In the genomic region with DNA sequence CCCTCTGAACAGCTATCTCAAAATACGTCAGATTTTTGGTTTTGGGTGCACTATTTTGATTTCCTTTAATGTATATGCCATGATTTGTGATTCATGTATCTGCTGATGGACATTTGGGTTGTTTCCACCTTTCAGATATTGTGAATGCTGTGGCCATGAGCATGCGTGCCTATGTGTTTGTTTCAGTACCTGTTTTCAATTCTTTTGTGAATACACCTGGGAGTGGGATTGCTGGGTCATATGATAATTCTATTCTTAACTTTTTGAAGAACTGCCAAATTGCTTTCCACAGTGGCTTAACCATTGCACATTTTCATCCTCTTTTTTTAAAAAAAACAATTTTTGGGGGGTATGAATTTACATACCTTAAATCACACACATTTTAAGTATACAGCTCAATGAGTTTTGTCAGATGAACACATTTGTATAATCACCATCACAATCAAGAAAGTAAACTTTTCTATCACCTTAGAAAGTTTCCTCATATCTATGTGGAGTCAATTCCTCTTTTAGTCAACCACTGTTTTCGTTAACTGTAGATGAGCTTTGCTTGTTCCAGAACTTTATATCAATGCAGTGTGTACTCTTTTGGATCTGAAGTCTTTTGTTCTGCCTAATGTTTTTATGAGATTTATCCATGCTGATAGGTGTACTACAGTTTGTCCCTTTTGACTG, we compare ENCODE assay signal across 18 cellular contexts. TPM values are rescaled to one million over a fixed set of nuclear protein-coding genes. Genes with fewer than 3 reads are reported as not detected.
DNase-seq lines count a peak whose midpoint lies in the region; ATAC-seq, FAIRE-seq and TF ChIP-seq lines count a peak whose summit lies in the region.
"Had no signal": no experiment of that assay in that cellular context is flagged by ENCODE, and none has a peak within 500 bp of the region (broad histone marks: within the 10 kb centered on the region; RNA-seq: fewer than 3 reads in every experiment).

No MANE protein-coding gene starts in this region.

- H3K27me3 Mint-ChIP-seq in stimulated activated naive CD8-positive, alpha-beta T cell treated with anti-CD3 and anti-CD28 coated beads, Interleukin-15, amount 100 ng/mL, for 72 hours = peaks cover 11% of the 10 kb centered on the region
- H3K27me3 Mint-ChIP-seq in activated T-cell treated with anti-CD3 and anti-CD28 coated beads, Interleukin-2, amount 50 U/mL, for 24 hours = peaks cover 7% of the 10 kb centered on the region

- H3K4me3 Mint-ChIP-seq in stimulated activated naive CD8-positive, alpha-beta T cell treated with anti-CD3 and anti-CD28 coated beads, Interleukin-15, amount 100 ng/mL, for 72 hours = no peak overlapping the region
- H3K4me3 Mint-ChIP-seq in activated T-cell treated with anti-CD3 and anti-CD28 coated beads, Interleukin-2, amount 50 U/mL, for 24 hours = no peak overlapping the region
- H3K4me3 Mint-ChIP-seq: activated T-helper 1 cell treated with anti-CD3 and anti-CD28 coated beads, Interleukin-12 subunit alpha, Interleukin-12 subunit beta, Interleukin-2, Interleukin-4 antibody, amounts not matched to agents 30 ng/mL and 10 ng/mL and 1 ng/mL, durations not matched to agents 14 hours and 24 hours and 36 hours; T-helper 2 cell treated with Interferon-gamma antibody and Interleukin-4, amounts not matched to agents 5 μg/mL and 100 μg/mL, for 36 hours had no signal

- no peaks in the 10 kb centered on the region for H3K9me3 Mint-ChIP-seq in stimulated activated naive CD8-positive, alpha-beta T cell treated with anti-CD3 and anti-CD28 coated beads, Interleukin-15, amount 100 ng/mL, for 72 hours
- H3K9me3 Mint-ChIP-seq in activated T-cell treated with anti-CD3 and anti-CD28 coated beads, Interleukin-2, amount 50 U/mL, for 24 hours = no peaks in the 10 kb centered on the region
- H3K9me3 Mint-ChIP-seq: activated T-helper 1 cell treated with anti-CD3 and anti-CD28 coated beads, Interleukin-12 subunit alpha, Interleukin-12 subunit beta, Interleukin-2, Interleukin-4 antibody, amounts not matched to agents 30 ng/mL and 10 ng/mL and 1 ng/mL, durations not matched to agents 14 hours and 24 hours and 36 hours; T-helper 2 cell treated with Interferon-gamma antibody and Interleukin-4, amounts not matched to agents 5 μg/mL and 100 μg/mL, for 36 hours had no signal

- no peak overlapping the region for H3K27ac Mint-ChIP-seq in stimulated activated naive CD8-positive, alpha-beta T cell treated with anti-CD3 and anti-CD28 coated beads, Interleukin-15, amount 100 ng/mL, for 72 hours
- no peak overlapping the region for H3K27ac Mint-ChIP-seq in activated T-cell treated with anti-CD3 and anti-CD28 coated beads, Interleukin-2, amount 50 U/mL, for 24 hours
- H3K27ac Mint-ChIP-seq: activated T-helper 1 cell treated with anti-CD3 and anti-CD28 coated beads, Interleukin-12 subunit alpha, Interleukin-12 subunit beta, Interleukin-2, Interleukin-4 antibody, amounts not matched to agents 30 ng/mL and 10 ng/mL and 1 ng/mL, durations not matched to agents 14 hours and 24 hours and 36 hours; T-helper 2 cell treated with Interferon-gamma antibody and Interleukin-4, amounts not matched to agents 5 μg/mL and 100 μg/mL, for 36 hours had no signal

- H3K36me3 Mint-ChIP-seq in activated T-cell treated with anti-CD3 and anti-CD28 coated beads, Interleukin-2, amount 50 U/mL, for 24 hours (ENCODE audit: low read depth) = no peaks in the 10 kb centered on the region

- FAIRE-seq in GM12891 (lab: Jason Lieb, UNC) = peak; percentile 63

- DNase-seq in GM12891 (ENCODE audit: insufficient read length, low spot score) (no peak), SW480 (ENCODE audit: low spot score) (no peak)
- no peak for DNase-seq in stimulated activated naive CD8-positive, alpha-beta T cell treated with anti-CD3 and anti-CD28 coated beads, Interleukin-15, amount 100 ng/mL, for 72 hours
- DNase-seq in activated T-cell treated with anti-CD3 and anti-CD28 coated beads, Interleukin-2, amount 50 U/mL, for 24 hours = no peak
- DNase-seq: ACHN; activated CD4-positive, alpha-beta T cell treated with anti-CD3 and anti-CD28 coated beads, Interleukin-2, amount 50 U/mL, for 1 hour; amygdala; Calu3; hippocampal formation; KBM-7; NCI-H526 treated with DMSO at 0.1 percent for 48 hours; trophoblast cell had no signal

- TF ChIP-seq POLR2A in GM12891 (IDR thresholded peaks at IDR 0.05; ENCODE audit: low read depth, low read length) = no peak

- H3K4me1 Mint-ChIP-seq in stimulated activated naive CD8-positive, alpha-beta T cell treated with anti-CD3 and anti-CD28 coated beads, Interleukin-15, amount 100 ng/mL, for 72 hours = no peaks in the 10 kb centered on the region
- peaks cover 4% of the 10 kb centered on the region for H3K4me1 Mint-ChIP-seq in activated T-cell treated with anti-CD3 and anti-CD28 coated beads, Interleukin-2, amount 50 U/mL, for 24 hours (ENCODE audit: low read depth)

- ATAC-seq in GM19455 (IDR thresholded peaks at IDR 0.05; ENCODE audit: unreplicated experiment) (peak; percentile 56), HG02678 (IDR thresholded peaks at IDR 0.05; ENCODE audit: unreplicated experiment) (peak; percentile 81), HG03565 (IDR thresholded peaks at IDR 0.05; ENCODE audit: unreplicated experiment) (peak; percentile 78), GM18519 (IDR thresholded peaks at IDR 0.05; ENCODE audit: low FRiP score, unreplicated experiment) (no peak)
- no peak for ATAC-seq in stimulated activated naive CD8-positive, alpha-beta T cell treated with anti-CD3 and anti-CD28 coated beads, Interleukin-15, amount 100 ng/mL, for 72 hours

TF ChIP-seq in GM12891, 5 proteins besides CTCF, POLR2A, EP300 and RAD21:
- no peak for TF ChIP-seq POLR2AphosphoS5 (IDR thresholded peaks at IDR 0.05; ENCODE audit: low read depth, low read length)
- TF ChIP-seq PAX5 (IDR thresholded peaks at IDR 0.05; ENCODE audit: insufficient read depth, low read length, severe bottlenecking) = no peak
- no peak for TF ChIP-seq POU2F2 (IDR thresholded peaks at IDR 0.05; ENCODE audit: low read depth, low read length)
- TF ChIP-seq TAF1 (IDR thresholded peaks at IDR 0.05; ENCODE audit: low read depth, low read length) = no peak
- peak; percentile 91 for TF ChIP-seq SPI1 (IDR thresholded peaks at IDR 0.05; ENCODE audit: low read depth, low read length)
TF ChIP-seq in GM12891: peak in this region for 1.

RNA-seq across cellular contexts. Expression of a gene that starts 36.9 kb away (rescaled TPM):
- polyA plus RNA-seq in GM12891 (2012; ENCODE audit: low read depth, missing spikeins) = 0.08 TPM

RNA-seq across cellular contexts. Expression of a gene that starts 50.0 kb away (rescaled TPM):
- not detected for polyA plus RNA-seq in GM12891 (2012; ENCODE audit: low read depth, missing spikeins)

Comparison
In these comparisons a context has a peak if more than half of its experiments do, and no peak if none do; other contexts are left out.
1. ATAC-seq: peak in GM19455 (single experiment), HG02678 (single experiment) and HG03565 (single experiment); none in stimulated activated naive CD8-positive, alpha-beta T cell treated with anti-CD3 and anti-CD28 coated beads, Interleukin-15, amount 100 ng/mL, for 72 hours (single experiment) and GM18519 (single experiment).